1 cellular context compared by ENCODE assay signal in the genomic region with DNA sequence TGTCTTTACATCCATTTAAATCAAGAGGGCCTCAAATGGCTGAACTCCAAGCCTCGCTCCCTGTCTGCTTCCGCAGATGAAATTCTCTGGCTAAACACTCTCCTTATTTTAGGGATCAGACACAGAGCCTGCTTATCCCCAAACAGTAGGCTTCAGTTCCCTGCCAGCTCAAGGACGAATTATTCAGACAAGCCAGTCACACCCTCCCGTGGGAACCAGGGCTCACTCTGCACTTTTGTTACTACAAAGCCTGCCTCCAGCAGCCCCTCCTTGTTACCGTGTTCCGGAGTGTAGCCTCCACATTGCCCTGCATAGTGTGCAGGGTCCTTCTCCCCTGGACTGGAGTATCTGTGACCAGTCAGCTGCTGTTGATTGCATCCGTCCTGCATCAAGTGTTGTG.
A peak's percentile ranks its signal among the peaks of the same experiment; 100 is the strongest.
TF ChIP-seq lines count a peak whose summit lies in the region.

No MANE protein-coding gene starts in this region.

TF ChIP-seq in HepG2, 621 proteins besides CTCF, POLR2A, EP300 and RAD21:
- TF ChIP-seq ZNF12 (CRISPR knock-in tag; IDR thresholded peaks at IDR 0.05) (peak; percentile 45; the same call in 1 of the 2 replicates), SAP130 (CRISPR knock-in tag; IDR thresholded peaks at IDR 0.05; ENCODE audit: low read depth) (peak; percentile 34; the same call in 1 of the 2 replicates), ZBTB42 (CRISPR knock-in tag; IDR thresholded peaks at IDR 0.05) (no peak), RAD51 (IDR thresholded peaks at IDR 0.05; ENCODE audit: borderline replicate concordance) (no peak)
- TF ChIP-seq, protein P1, sequence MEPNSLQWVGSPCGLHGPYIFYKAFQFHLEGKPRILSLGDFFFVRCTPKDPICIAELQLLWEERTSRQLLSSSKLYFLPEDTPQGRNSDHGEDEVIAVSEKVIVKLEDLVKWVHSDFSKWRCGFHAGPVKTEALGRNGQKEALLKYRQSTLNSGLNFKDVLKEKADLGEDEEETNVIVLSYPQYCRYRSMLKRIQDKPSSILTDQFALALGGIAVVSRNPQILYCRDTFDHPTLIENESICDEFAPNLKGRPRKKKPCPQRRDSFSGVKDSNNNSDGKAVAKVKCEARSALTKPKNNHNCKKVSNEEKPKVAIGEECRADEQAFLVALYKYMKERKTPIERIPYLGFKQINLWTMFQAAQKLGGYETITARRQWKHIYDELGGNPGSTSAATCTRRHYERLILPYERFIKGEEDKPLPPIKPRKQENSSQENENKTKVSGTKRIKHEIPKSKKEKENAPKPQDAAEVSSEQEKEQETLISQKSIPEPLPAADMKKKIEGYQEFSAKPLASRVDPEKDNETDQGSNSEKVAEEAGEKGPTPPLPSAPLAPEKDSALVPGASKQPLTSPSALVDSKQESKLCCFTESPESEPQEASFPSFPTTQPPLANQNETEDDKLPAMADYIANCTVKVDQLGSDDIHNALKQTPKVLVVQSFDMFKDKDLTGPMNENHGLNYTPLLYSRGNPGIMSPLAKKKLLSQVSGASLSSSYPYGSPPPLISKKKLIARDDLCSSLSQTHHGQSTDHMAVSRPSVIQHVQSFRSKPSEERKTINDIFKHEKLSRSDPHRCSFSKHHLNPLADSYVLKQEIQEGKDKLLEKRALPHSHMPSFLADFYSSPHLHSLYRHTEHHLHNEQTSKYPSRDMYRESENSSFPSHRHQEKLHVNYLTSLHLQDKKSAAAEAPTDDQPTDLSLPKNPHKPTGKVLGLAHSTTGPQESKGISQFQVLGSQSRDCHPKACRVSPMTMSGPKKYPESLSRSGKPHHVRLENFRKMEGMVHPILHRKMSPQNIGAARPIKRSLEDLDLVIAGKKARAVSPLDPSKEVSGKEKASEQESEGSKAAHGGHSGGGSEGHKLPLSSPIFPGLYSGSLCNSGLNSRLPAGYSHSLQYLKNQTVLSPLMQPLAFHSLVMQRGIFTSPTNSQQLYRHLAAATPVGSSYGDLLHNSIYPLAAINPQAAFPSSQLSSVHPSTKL (CRISPR knock-in tag; IDR thresholded peaks at IDR 0.05): 0 out of 2 replicates have a peak, but pooled peaks have one; percentile 15
TF ChIP-seq in HepG2: peak in this region for 3.
